ENCODE assay signal across 8 cellular contexts in genomic region chr9:131191032-131191431, GRCh38.
DNase-seq lines count a peak whose midpoint lies in the region; ATAC-seq, FAIRE-seq and TF ChIP-seq lines count a peak whose summit lies in the region.
"Not testable (repeated sequence)": the region's sequence is repeated elsewhere in the genome, so short reads cannot be mapped to it uniquely, and the experiment has no call there.

No MANE protein-coding gene starts in this region.

- H3K27me3 ChIP-seq in K562 (ENCODE audit: control insufficient read depth in 2 of 2, insufficient read depth in 2 of 2, low read length in 2 of 2); esophagus squamous epithelium; neural progenitor cell: not testable (repeated sequence)

- TF ChIP-seq CTCF in RWPE1 (conservative IDR thresholded peaks at IDR 0.05; ENCODE audit: low read depth); WTC11 (IDR thresholded peaks at IDR 0.05); K562 (IDR thresholded peaks at IDR 0.05 in 2 of 3, conservative IDR thresholded peaks at IDR 0.05 in 1 of 3; ENCODE audit: insufficient read depth in 2 of 3, low read depth in 1 of 3, low read length in 3 of 3); esophagus squamous epithelium (IDR thresholded peaks at IDR 0.05); mesothelial cell of epicardium (IDR thresholded peaks at IDR 0.05; ENCODE audit: unreplicated experiment); neural progenitor cell (IDR thresholded peaks at IDR 0.05); type B pancreatic cell (conservative IDR thresholded peaks at IDR 0.05): not testable (repeated sequence)

- not testable (repeated sequence) for H3K9me3 ChIP-seq in K562 (replicated peaks; ENCODE audit: control insufficient read depth, insufficient read depth, low read depth, low read length); esophagus squamous epithelium; neural progenitor cell (ENCODE audit: low read depth)

- H3K27ac ChIP-seq in RWPE1, result peak overlapping the region; percentile 55
- H3K27ac ChIP-seq in K562 (ENCODE audit: extremely low read depth, low read depth, low read length); neural progenitor cell: not testable (repeated sequence)
- peak overlapping the region in 3 of 4 donors; percentile 48 to 63 (median 62) for H3K27ac ChIP-seq in esophagus squamous epithelium

- H3K36me3 Mint-ChIP-seq in WTC11, result peaks cover 47% of the 10 kb centered on the region
- H3K36me3 Mint-ChIP-seq in effector memory CD8-positive, alpha-beta T cell (ENCODE audit: insufficient read depth), result peaks cover 67% of the 10 kb centered on the region
- peaks cover 40% of the 10 kb centered on the region for H3K36me3 Mint-ChIP-seq in mesothelial cell of epicardium
- peaks cover 15% of the 10 kb centered on the region for H3K36me3 Mint-ChIP-seq in neural progenitor cell
- H3K36me3 Mint-ChIP-seq in type B pancreatic cell, result peaks cover 11% of the 10 kb centered on the region

- TF ChIP-seq EP300 in K562 (IDR thresholded peaks at IDR 0.05; ENCODE audit: low read length), result not testable (repeated sequence)

- BruUV-seq in K562 (replicated peaks; lab: Mats Ljungman, UMichigan), result not testable (repeated sequence)

- H3K4me1 ChIP-seq in K562 (replicated peaks in 1 of 2; ENCODE audit: control insufficient read depth in 2 of 2, insufficient read depth in 2 of 2, low read length in 2 of 2); neural progenitor cell: not testable (repeated sequence)
- H3K4me1 ChIP-seq in esophagus squamous epithelium, result peaks cover 0 to 18% (median 8%) of the 10 kb centered on the region in 3 donors

- 0 out of 2 replicates have a peak overlapping the region, but pooled peaks have one; percentile 13 for H3K27ac Mint-ChIP-seq in WTC11
- H3K27ac Mint-ChIP-seq in effector memory CD8-positive, alpha-beta T cell, result peak overlapping the region; percentile 44 to 71
- H3K27ac Mint-ChIP-seq in mesothelial cell of epicardium, result peak overlapping the region; percentile 15
- H3K27ac Mint-ChIP-seq in neural progenitor cell, result not testable (repeated sequence)
- H3K27ac Mint-ChIP-seq in type B pancreatic cell, result peak overlapping the region; percentile 36

- not testable (repeated sequence) for TF ChIP-seq POLR2A in K562 (conservative IDR thresholded peaks at IDR 0.05); esophagus squamous epithelium (IDR thresholded peaks at IDR 0.05)

- H3K27me3 Mint-ChIP-seq in WTC11 (ENCODE audit: low read depth); effector memory CD8-positive, alpha-beta T cell; mesothelial cell of epicardium (ENCODE audit: low read depth); neural progenitor cell (ENCODE audit: insufficient read depth, low read depth); type B pancreatic cell: not testable (repeated sequence)

- not testable (repeated sequence) for H3K9me1 ChIP-seq in K562 (ENCODE audit: control insufficient read depth, insufficient read depth, low read length)

- 81% methylated on average over 6 of the region's 6 CpGs for WGBS in K562 (ENCODE audit: insufficient coverage, low coverage, missing lambda C conversion rate)
- 40 to 59% methylated on average over 6 of the region's 6 CpGs for WGBS in esophagus squamous epithelium, 2 donors

- not testable (repeated sequence) for TF ChIP-seq RAD21 in K562 (CRISPR knock-in tag; conservative IDR thresholded peaks at IDR 0.05 in 1 of 2, IDR thresholded peaks at IDR 0.05 in 1 of 2)

- CTCF ChIA-PET in RWPE1 (lab: Yijun Ruan, JAX); K562 (lab: Yijun Ruan, JAX; ENCODE audit: low intra/inter-chr PET ratio): not testable (repeated sequence)
- CTCF ChIA-PET in WTC11 (lab: Charles Lee), result interaction anchor here (0.8 to 1.0 kb wide), 2 partner anchors 12 to 145 kb away, joined by 3 read pairs; no protein-coding TSS in a partner anchor

- intact Hi-C loops in K562 (cut with micrococcal nuclease); esophagus squamous epithelium (cut with DNase I): not testable (repeated sequence)

- DNase-seq in RWPE1 (ENCODE audit: low spot score); WTC11 (ENCODE audit: low spot score); K562 (ENCODE audit: extremely low read depth in 1 of 4, low spot score in 3 of 4); effector memory CD8-positive, alpha-beta T cell; esophagus squamous epithelium (lab: John Stamatoyannopoulos, UW); mesothelial cell of epicardium (ENCODE audit: low spot score in 2 of 2, unreplicated experiment in 2 of 2); neural progenitor cell (ENCODE audit: low spot score); type B pancreatic cell (ENCODE audit: extremely low spot score, unreplicated experiment): not testable (repeated sequence)

- H3K4me3 Mint-ChIP-seq in WTC11; effector memory CD8-positive, alpha-beta T cell; mesothelial cell of epicardium; neural progenitor cell; type B pancreatic cell: not testable (repeated sequence)

- not testable (repeated sequence) for H3K79me2 ChIP-seq in K562 (ENCODE audit: control insufficient read depth, insufficient read depth, low read length); neural progenitor cell (ENCODE audit: low read depth)

- H3K9ac ChIP-seq in K562 (ENCODE audit: insufficient read depth in 1 of 2, low read depth in 2 of 2, low read length in 2 of 2), result not testable (repeated sequence)
- H3K9ac ChIP-seq in neural progenitor cell, result peak overlapping the region; percentile 32

- POLR2A ChIA-PET in RWPE1 (lab: Yijun Ruan, JAX; ENCODE audit: low non-redundant PET); WTC11 (lab: Charles Lee): not testable (repeated sequence)
- POLR2A ChIA-PET in K562 (lab: Yijun Ruan, JAX), result interaction anchor here (0.7 to 17.8 kb wide), 8 partner anchors 8 to 94 kb away, joined by 3 to 264 read pairs (median 4); no protein-coding TSS in a partner anchor

- H3K4me1 Mint-ChIP-seq in WTC11; effector memory CD8-positive, alpha-beta T cell (ENCODE audit: low read depth in 2 of 2); mesothelial cell of epicardium; neural progenitor cell; type B pancreatic cell (ENCODE audit: unreplicated experiment): not testable (repeated sequence)

- H3K9me3 Mint-ChIP-seq in WTC11; effector memory CD8-positive, alpha-beta T cell; mesothelial cell of epicardium; neural progenitor cell; type B pancreatic cell: not testable (repeated sequence)

- H3K4me2 ChIP-seq in K562 (ENCODE audit: insufficient read depth, low read length); neural progenitor cell: not testable (repeated sequence)

- not testable (repeated sequence) for H2AFZ ChIP-seq in K562 (ENCODE audit: low read depth, low read length); neural progenitor cell (replicated peaks)

- not testable (repeated sequence) for H3K4me3 ChIP-seq in K562, esophagus squamous epithelium, neural progenitor cell

- H3K36me3 ChIP-seq in K562 (ENCODE audit: control insufficient read depth, insufficient read depth, low read length) (peaks cover 94% of the 10 kb centered on the region), esophagus squamous epithelium (peaks cover 0 to 87% (median 8%) of the 10 kb centered on the region in 3 donors)
- not testable (repeated sequence) for H3K36me3 ChIP-seq in neural progenitor cell

- H3F3A ChIP-seq in neural progenitor cell (ENCODE audit: low read depth), result not testable (repeated sequence)

- not testable (repeated sequence) for ATAC-seq in WTC11; K562; effector memory CD8-positive, alpha-beta T cell (replicated peaks)

- H4K20me1 ChIP-seq in K562 (replicated peaks; ENCODE audit: control insufficient read depth, insufficient read depth, low read length); neural progenitor cell (ENCODE audit: low read depth): not testable (repeated sequence)

- in situ Hi-C loops in K562 (cut with MboI), result not testable (repeated sequence)

- FAIRE-seq in K562 (lab: Jason Lieb, UNC), result not testable (repeated sequence)

TF ChIP-seq in K562, 482 proteins besides CTCF, POLR2A, EP300 and RAD21 (continues in another document):
- peak; percentile 72; the same call in 1 of the 2 replicates for TF ChIP-seq HMGXB4 (CRISPR knock-in tag; IDR thresholded peaks at IDR 0.05)
